Comparison of ENCODE assay signal across 8 cellular contexts in genomic region chr15:37106490-37107001, GRCh38. TPM values are rescaled to one million over a fixed set of nuclear protein-coding genes. Genes with fewer than 3 reads are reported as not detected.
DNase-seq lines count a peak whose midpoint lies in the region; ATAC-seq and TF ChIP-seq lines count a peak whose summit lies in the region.

No MANE protein-coding gene starts in this region.

- H3K4me3 ChIP-seq in AG04449 (ENCODE audit: low read depth, low read length) (peak overlapping the region; percentile 43), mesendoderm (ENCODE audit: low read length) (no peak overlapping the region)

- no peaks in the 10 kb centered on the region for H3K79me1 ChIP-seq in mesendoderm (ENCODE audit: low read length)

- H3K9ac ChIP-seq in mesendoderm (ENCODE audit: low read length), result no peak overlapping the region

- no peak overlapping the region for H4K8ac ChIP-seq in mesendoderm (ENCODE audit: low read depth, low read length)

- CTCF ChIA-PET in AG04449 (lab: Yijun Ruan, JAX), result interaction anchor here (1.0 to 1.4 kb wide), 2 partner anchors 24 to 223 kb away, joined by 3 read pairs; no protein-coding TSS in a partner anchor

- peaks cover 39% of the 10 kb centered on the region for H3K27me3 ChIP-seq in mesendoderm (ENCODE audit: insufficient read depth, low read length, poor library complexity)

- ATAC-seq in HG02885 (IDR thresholded peaks at IDR 0.05; ENCODE audit: poor library complexity, unreplicated experiment), result peak; percentile 34
- ATAC-seq in HG03135 (IDR thresholded peaks at IDR 0.05; ENCODE audit: unreplicated experiment), result no peak
- no peak for ATAC-seq in GM19395 (IDR thresholded peaks at IDR 0.05; ENCODE audit: unreplicated experiment)

- H3K79me2 ChIP-seq in mesendoderm (ENCODE audit: control insufficient read depth, insufficient read depth, low read length), result no peaks in the 10 kb centered on the region

- H2BK15ac ChIP-seq in mesendoderm (replicated peaks; ENCODE audit: low read depth), result no peak overlapping the region

- no peak overlapping the region for H3K56ac ChIP-seq in mesendoderm (ENCODE audit: low read length)

- H3K4ac ChIP-seq in mesendoderm (ENCODE audit: low read depth, low read length), result no peak overlapping the region

- H3K23ac ChIP-seq in mesendoderm (ENCODE audit: low read length), result no peak overlapping the region

- peak overlapping the region; percentile 47 for H3K4me2 ChIP-seq in mesendoderm (ENCODE audit: low read length)

- no peak overlapping the region for H2BK5ac ChIP-seq in mesendoderm (ENCODE audit: low read length)

- no peak overlapping the region for H2AK5ac ChIP-seq in mesendoderm (ENCODE audit: low read length)

- no peak for TF ChIP-seq CTCF in AG04449 (IDR thresholded peaks at IDR 0.05; ENCODE audit: insufficient read depth, low read length, missing control alignments)

- peak overlapping the region; percentile 88 for H3K27ac ChIP-seq in caudate nucleus (ENCODE audit: low read depth, low read length)
- no peak overlapping the region for H3K27ac ChIP-seq in mesendoderm (ENCODE audit: low read depth, low read length)

- WGBS in mesendoderm (ENCODE audit: extremely low coverage, insufficient coverage, low lambda C conversion rate), result no CpG with 5 or more reads among the region's 23 CpGs

- POLR2A ChIA-PET in AG04449 (lab: Yijun Ruan, JAX), result interaction anchor here (0.7 kb wide), 1 partner anchor 9 kb away, joined by 3 read pairs; no protein-coding TSS in a partner anchor

- H3K36me3 ChIP-seq in mesendoderm (ENCODE audit: control insufficient read depth, insufficient read depth, low read length), result no peaks in the 10 kb centered on the region

- H4K5ac ChIP-seq in mesendoderm (ENCODE audit: low read length), result no peak overlapping the region

- H2BK120ac ChIP-seq in mesendoderm (ENCODE audit: low read depth, low read length), result no peak overlapping the region

- no peaks in the 10 kb centered on the region for H3K4me1 ChIP-seq in mesendoderm (ENCODE audit: control insufficient read depth, low read depth, low read length)

- no peak for DNase-seq in AG04449 (ENCODE audit: low read depth, low spot score)
- DNase-seq in caudate nucleus (lab: John Stamatoyannopoulos, UW), result peak in 33 of 61 donors; percentile 18 to 77 (median 52)
- peak; percentile 86 for DNase-seq in mesendoderm
- DNase-seq in UCSD-AML1 (lab: John Stamatoyannopoulos, UW; ENCODE audit: unreplicated experiment), result no peak
- DNase-seq in GM19238 (ENCODE audit: insufficient read length, low spot score), result no peak

- H3K18ac ChIP-seq in mesendoderm (ENCODE audit: low read length), result no peak overlapping the region

RNA-seq across cellular contexts. Expression of gene MEIS2, which starts 6.2 kb away (rescaled TPM):
- polyA plus RNA-seq in mesendoderm (2013, experiment 1 of 2), result 0.14 TPM
- 0.20 TPM for polyA plus RNA-seq in mesendoderm (2013, experiment 2 of 2)

Comparison
In these comparisons a context has a peak if more than half of its experiments do, and no peak if none do; other contexts are left out.
1. DNase-seq: peak in caudate nucleus (33 of 61) and mesendoderm (single experiment); none in AG04449 (single experiment), UCSD-AML1 (single experiment) and GM19238 (single experiment).